In the genomic region with DNA sequence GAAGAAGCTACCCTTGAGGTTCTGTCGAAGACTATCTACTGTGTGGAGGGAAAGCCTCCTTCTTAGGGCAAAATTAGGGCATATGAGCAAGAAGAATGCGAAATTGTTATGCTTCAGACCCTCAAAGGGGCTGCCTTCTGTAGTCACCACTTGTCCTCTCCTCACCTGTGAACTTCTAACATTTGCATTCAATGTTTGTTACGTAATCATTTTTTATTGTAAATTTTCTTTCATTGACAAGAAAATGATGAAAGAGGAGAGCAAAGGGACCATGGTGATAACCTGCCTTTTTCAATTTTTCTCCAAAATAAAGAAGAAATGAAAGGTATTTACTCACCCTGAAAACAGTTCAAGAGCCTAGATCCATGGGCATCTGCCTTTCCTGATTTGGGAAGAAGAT, we compare ENCODE assay signal across 1 cellular context.
TF ChIP-seq lines count a peak whose summit lies in the region.

No MANE protein-coding gene starts in this region.

TF ChIP-seq in HepG2, 621 proteins besides CTCF, POLR2A, EP300 and RAD21 (continued from another document):
- TF ChIP-seq, protein P1, sequence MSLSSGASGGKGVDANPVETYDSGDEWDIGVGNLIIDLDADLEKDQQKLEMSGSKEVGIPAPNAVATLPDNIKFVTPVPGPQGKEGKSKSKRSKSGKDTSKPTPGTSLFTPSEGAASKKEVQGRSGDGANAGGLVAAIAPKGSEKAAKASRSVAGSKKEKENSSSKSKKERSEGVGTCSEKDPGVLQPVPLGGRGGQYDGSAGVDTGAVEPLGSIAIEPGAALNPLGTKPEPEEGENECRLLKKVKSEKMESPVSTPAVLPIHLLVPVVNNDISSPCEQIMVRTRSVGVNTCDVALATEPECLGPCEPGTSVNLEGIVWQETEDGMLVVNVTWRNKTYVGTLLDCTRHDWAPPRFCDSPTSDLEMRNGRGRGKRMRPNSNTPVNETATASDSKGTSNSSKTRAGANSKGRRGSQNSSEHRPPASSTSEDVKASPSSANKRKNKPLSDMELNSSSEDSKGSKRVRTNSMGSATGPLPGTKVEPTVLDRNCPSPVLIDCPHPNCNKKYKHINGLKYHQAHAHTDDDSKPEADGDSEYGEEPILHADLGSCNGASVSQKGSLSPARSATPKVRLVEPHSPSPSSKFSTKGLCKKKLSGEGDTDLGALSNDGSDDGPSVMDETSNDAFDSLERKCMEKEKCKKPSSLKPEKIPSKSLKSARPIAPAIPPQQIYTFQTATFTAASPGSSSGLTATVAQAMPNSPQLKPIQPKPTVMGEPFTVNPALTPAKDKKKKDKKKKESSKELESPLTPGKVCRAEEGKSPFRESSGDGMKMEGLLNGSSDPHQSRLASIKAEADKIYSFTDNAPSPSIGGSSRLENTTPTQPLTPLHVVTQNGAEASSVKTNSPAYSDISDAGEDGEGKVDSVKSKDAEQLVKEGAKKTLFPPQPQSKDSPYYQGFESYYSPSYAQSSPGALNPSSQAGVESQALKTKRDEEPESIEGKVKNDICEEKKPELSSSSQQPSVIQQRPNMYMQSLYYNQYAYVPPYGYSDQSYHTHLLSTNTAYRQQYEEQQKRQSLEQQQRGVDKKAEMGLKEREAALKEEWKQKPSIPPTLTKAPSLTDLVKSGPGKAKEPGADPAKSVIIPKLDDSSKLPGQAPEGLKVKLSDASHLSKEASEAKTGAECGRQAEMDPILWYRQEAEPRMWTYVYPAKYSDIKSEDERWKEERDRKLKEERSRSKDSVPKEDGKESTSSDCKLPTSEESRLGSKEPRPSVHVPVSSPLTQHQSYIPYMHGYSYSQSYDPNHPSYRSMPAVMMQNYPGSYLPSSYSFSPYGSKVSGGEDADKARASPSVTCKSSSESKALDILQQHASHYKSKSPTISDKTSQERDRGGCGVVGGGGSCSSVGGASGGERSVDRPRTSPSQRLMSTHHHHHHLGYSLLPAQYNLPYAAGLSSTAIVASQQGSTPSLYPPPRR (CRISPR knock-in tag; IDR thresholded peaks at IDR 0.05; ENCODE audit: borderline replicate concordance), result no peak
- TF ChIP-seq ZNF766 (CRISPR knock-in tag; IDR thresholded peaks at IDR 0.05; ENCODE audit: borderline replicate concordance) (no peak), ZFP41 (CRISPR knock-in tag; IDR thresholded peaks at IDR 0.05; ENCODE audit: borderline replicate concordance) (no peak), RXRA (CRISPR knock-in tag; IDR thresholded peaks at IDR 0.05) (no peak), ZNF672 (CRISPR knock-in tag; IDR thresholded peaks at IDR 0.05) (no peak)
